Comparison of ENCODE assay signal across 13 cellular contexts in the genomic region with DNA sequence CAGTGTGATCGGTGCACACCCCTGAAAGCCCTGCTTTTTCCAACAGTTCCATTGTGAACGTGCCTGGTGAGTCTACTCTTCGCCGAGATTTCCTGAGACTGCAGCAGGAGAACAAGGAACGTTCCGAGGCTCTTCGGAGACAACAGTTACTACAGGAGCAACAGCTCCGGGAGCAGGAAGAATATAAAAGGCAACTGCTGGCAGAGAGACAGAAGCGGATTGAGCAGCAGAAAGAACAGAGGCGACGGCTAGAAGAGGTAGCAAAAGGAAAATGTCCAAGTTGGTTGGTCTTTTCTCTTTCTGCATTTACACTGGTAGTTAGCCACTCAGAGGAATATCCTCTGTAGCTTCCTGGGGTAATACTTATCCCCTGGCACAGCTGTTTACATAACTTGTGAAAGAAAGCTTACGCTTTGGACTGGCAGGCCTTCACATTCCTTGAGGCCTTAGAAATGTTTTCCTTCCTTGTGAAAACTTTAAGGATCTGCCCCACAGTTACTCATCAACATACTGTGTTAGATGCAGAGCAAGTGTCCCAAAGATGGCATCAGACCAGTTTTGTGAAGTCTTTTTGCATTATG.
DNase-seq lines count a peak whose midpoint lies in the region; ATAC-seq, FAIRE-seq and TF ChIP-seq lines count a peak whose summit lies in the region.
"Had no signal": no experiment of that assay in that cellular context is flagged by ENCODE, and none has a peak within 500 bp of the region (broad histone marks: within the 10 kb centered on the region; RNA-seq: fewer than 3 reads in every experiment).

No MANE protein-coding gene starts in this region.

- ATAC-seq in HG02571 (IDR thresholded peaks at IDR 0.05; ENCODE audit: unreplicated experiment) = no peak
- ATAC-seq in HG02852 (IDR thresholded peaks at IDR 0.05; ENCODE audit: unreplicated experiment) = no peak
- ATAC-seq: stimulated activated naive CD8-positive, alpha-beta T cell treated with anti-CD3 and anti-CD28 coated beads, Interleukin-15, Interleukin-2, amounts not matched to agents 100 U/mL and 50 U/mL, for 24 hours had no signal

- no peak for TF ChIP-seq CTCF in fibroblast of mammary gland (conservative IDR thresholded peaks at IDR 0.05; ENCODE audit: control insufficient read depth, insufficient read depth, low read depth, low read length)

- no peak overlapping the region for H3K4me3 ChIP-seq in fibroblast of mammary gland (ENCODE audit: control insufficient read depth, low read depth, low read length)
- H3K4me3 ChIP-seq: heart left ventricle had no signal

- peak; percentile 37 for DNase-seq in Ammon's horn (ENCODE audit: low spot score)
- DNase-seq in amniotic stem cell (lab: John Stamatoyannopoulos, UW) = peak; percentile 53
- DNase-seq in fibroblast of mammary gland (ENCODE audit: low read depth) = peak; percentile 52
- peak; percentile 59 for DNase-seq in pulmonary artery endothelial cell (ENCODE audit: low read depth, low spot score)
- DNase-seq in RCC 7860 (ENCODE audit: low spot score) = no peak
- no peak for DNase-seq in Kasumi-1 (lab: John Stamatoyannopoulos, UW)
- DNase-seq: activated naive CD8-positive, alpha-beta T cell treated with anti-CD3 and anti-CD28 coated beads, Interleukin-2, amount 10 ng/mL, durations not matched to agents 7 days and 5 days; heart left ventricle; NCI-H2081; stimulated activated naive CD8-positive, alpha-beta T cell treated with anti-CD3 and anti-CD28 coated beads, Interleukin-15, Interleukin-2, amounts not matched to agents 100 U/mL and 50 U/mL, for 24 hours; T-helper 2 cell had no signal

- no peak for FAIRE-seq in RCC 7860 (lab: Jason Lieb, UNC)

Comparison
In these comparisons a context has a peak if more than half of its experiments do, and no peak if none do; other contexts are left out.
1. DNase-seq: peak in Ammon's horn (single experiment), amniotic stem cell (single experiment), fibroblast of mammary gland (single experiment) and pulmonary artery endothelial cell (single experiment); none in RCC 7860 (single experiment) and Kasumi-1 (0 of 2).